8 cellular contexts compared by ENCODE assay signal in genomic region chr7:22726849-22727792, GRCh38. TPM values are rescaled to one million over a fixed set of nuclear protein-coding genes. Genes with fewer than 3 reads are reported as not detected.
A peak's percentile ranks its signal among the peaks of the same experiment; 100 is the strongest.
DNase-seq lines count a peak whose midpoint lies in the region; ATAC-seq and TF ChIP-seq lines count a peak whose summit lies in the region.

TSS of gene IL6 (plus strand) at chr7:22727200. CDS start at chr7:22727263, 63 bp downstream.

- no peaks in the 10 kb centered on the region for H3K9me3 ChIP-seq in smooth muscle cell (replicated peaks; ENCODE audit: low read depth)

- H3K36me3 ChIP-seq in kidney epithelial cell (ENCODE audit: control insufficient read depth, insufficient read depth, low read length) (no peaks in the 10 kb centered on the region), smooth muscle cell (ENCODE audit: low read depth) (no peaks in the 10 kb centered on the region)

- no peaks in the 10 kb centered on the region for H3K27me3 ChIP-seq in kidney epithelial cell (ENCODE audit: control insufficient read depth, insufficient read depth, low read length)
- H3K27me3 ChIP-seq in smooth muscle cell (ENCODE audit: low read depth) = no peaks in the 10 kb centered on the region

- H3K79me2 ChIP-seq in smooth muscle cell (ENCODE audit: low read depth) = no peaks in the 10 kb centered on the region

- H2AFZ ChIP-seq in smooth muscle cell (ENCODE audit: low read depth) = peak within 1 kb of the TSS; percentile 25

- H3K27me3 Mint-ChIP-seq in central memory CD8-positive, alpha-beta T cell = peaks cover 31% of the 10 kb centered on the region

- no peak within 1 kb of the TSS for H3K27ac Mint-ChIP-seq in central memory CD8-positive, alpha-beta T cell (ENCODE audit: low read depth)

- peaks cover 4% of the 10 kb centered on the region for H3K4me1 ChIP-seq in smooth muscle cell (ENCODE audit: low read depth)

- H4K20me1 ChIP-seq in smooth muscle cell (ENCODE audit: low read depth) = no peaks in the 10 kb centered on the region

- 13% methylated on average over 31 of the region's 31 CpGs for WGBS in smooth muscle cell (ENCODE audit: low lambda C conversion rate)

- H3K4me3 ChIP-seq in kidney epithelial cell (ENCODE audit: low read depth, low read length) (peak within 1 kb of the TSS; percentile 29), smooth muscle cell (peak within 1 kb of the TSS; percentile 51)

- TF ChIP-seq CTCF in kidney epithelial cell (IDR thresholded peaks at IDR 0.05; ENCODE audit: insufficient read depth, low read length, poor library complexity, severe bottlenecking) (no peak), smooth muscle cell (IDR thresholded peaks at IDR 0.05; ENCODE audit: borderline replicate concordance, insufficient read depth, poor library complexity, severe bottlenecking) (no peak)

- H3K27ac ChIP-seq in smooth muscle cell (ENCODE audit: low read depth) = peak within 1 kb of the TSS; percentile 77

- peaks cover 13% of the 10 kb centered on the region for H3K4me1 Mint-ChIP-seq in central memory CD8-positive, alpha-beta T cell

- peak within 1 kb of the TSS; percentile 29 for H3K4me3 Mint-ChIP-seq in central memory CD8-positive, alpha-beta T cell

- peak within 1 kb of the TSS; percentile 55 for H3K9ac ChIP-seq in smooth muscle cell (ENCODE audit: low read depth)

- no peaks in the 10 kb centered on the region for H3K9me3 Mint-ChIP-seq in central memory CD8-positive, alpha-beta T cell

- peaks cover 6% of the 10 kb centered on the region for H3F3A ChIP-seq in smooth muscle cell (ENCODE audit: low read depth)

- ATAC-seq in central memory CD8-positive, alpha-beta T cell (replicated peaks; ENCODE audit: extremely low read depth, poor library complexity, severe bottlenecking) = peak; percentile 38
- no peak for ATAC-seq in HG02970 (IDR thresholded peaks at IDR 0.05; ENCODE audit: low FRiP score, unreplicated experiment)

- in situ Hi-C loops in KBM-7 (cut with MboI; ENCODE audit: low pct_unique_long_range_greater_than_20kb, low sequenced_read_pairs) = loop anchor here (10.0 kb wide), 1 partner anchor 162 kb away; no protein-coding TSS in a partner anchor

- peak within 1 kb of the TSS; percentile 89 for H3K4me2 ChIP-seq in smooth muscle cell

- DNase-seq in COR-L47 (lab: John Stamatoyannopoulos, UW) (peak; percentile 84), KBM-7 (peak; percentile 58), SHP77 (lab: John Stamatoyannopoulos, UW) (peak; percentile 81 to 88), kidney epithelial cell (ENCODE audit: low read depth) (peak; percentile 86), smooth muscle cell (lab: John Stamatoyannopoulos, UW; ENCODE audit: unreplicated experiment) (peak; percentile 35)
- no peak for DNase-seq in central memory CD8-positive, alpha-beta T cell (ENCODE audit: low spot score in 2 of 2)
- DNase-seq in activated effector memory CD4-positive, alpha-beta T cell treated with Interleukin-2 at 50 U/mL for 16 hours = no peak

- H3K36me3 Mint-ChIP-seq in central memory CD8-positive, alpha-beta T cell (ENCODE audit: insufficient read depth) = no peaks in the 10 kb centered on the region

RNA-seq across cellular contexts. Expression of gene IL6, which starts in this region (rescaled TPM):
- 8.5 and 16.2 TPM in 2 replicates for total RNA-seq in kidney epithelial cell
- total RNA-seq in smooth muscle cell = 4.6 and 19.1 TPM in 2 replicates
- polyA plus RNA-seq in smooth muscle cell = 0.31 and 18.1 TPM in 2 replicates

Comparison
In these comparisons a context has a peak if more than half of its experiments do, and no peak if none do; other contexts are left out.
1. DNase-seq: peak in COR-L47 (single experiment), KBM-7 (single experiment), SHP77 (2 of 2), kidney epithelial cell (single experiment) and smooth muscle cell (single experiment); none in central memory CD8-positive, alpha-beta T cell (0 of 2) and activated effector memory CD4-positive, alpha-beta T cell treated with Interleukin-2 at 50 U/mL for 16 hours (single experiment).